In the genomic region with DNA sequence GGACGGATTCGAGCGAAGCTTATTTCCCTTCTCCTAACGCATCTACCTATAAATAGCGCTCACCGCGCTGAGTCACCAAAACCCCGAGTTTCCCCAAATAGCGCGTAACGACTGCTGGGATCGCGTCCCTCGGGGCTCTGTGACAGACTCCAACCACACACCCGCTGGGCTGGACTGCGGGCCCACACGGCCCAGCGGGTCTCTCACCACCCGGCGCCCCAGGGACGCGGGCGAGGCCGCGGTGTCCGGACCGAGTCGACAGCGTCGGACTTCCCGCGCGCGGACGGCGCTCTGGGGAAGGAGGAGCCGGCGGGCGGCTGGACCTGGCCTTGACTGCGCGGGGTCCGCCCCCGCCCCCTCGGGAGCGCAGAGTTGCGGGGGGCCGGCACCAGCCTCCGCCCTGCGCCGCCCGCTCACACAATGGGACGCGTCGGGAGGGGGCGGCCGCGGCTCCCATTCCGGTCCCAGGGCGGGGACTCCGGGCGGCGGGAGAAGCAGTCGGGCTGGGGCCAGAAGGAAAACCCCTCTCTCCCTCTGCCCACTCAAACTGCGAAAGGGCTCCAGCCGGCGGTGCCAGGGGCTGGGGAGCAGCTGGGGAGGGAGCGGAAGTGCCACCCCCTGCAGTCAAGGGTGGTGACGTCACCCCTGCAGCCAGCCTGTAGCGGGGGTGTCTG, we compare ENCODE assay signal across 1 cellular context.
A peak's percentile ranks its signal among the peaks of the same experiment; 100 is the strongest.
TF ChIP-seq lines count a peak whose summit lies in the region.

No MANE protein-coding gene starts in this region.

TF ChIP-seq in GM12878, 131 proteins besides CTCF, POLR2A, EP300 and RAD21 (continued from another document and continues in another):
- TF ChIP-seq, protein P1, sequence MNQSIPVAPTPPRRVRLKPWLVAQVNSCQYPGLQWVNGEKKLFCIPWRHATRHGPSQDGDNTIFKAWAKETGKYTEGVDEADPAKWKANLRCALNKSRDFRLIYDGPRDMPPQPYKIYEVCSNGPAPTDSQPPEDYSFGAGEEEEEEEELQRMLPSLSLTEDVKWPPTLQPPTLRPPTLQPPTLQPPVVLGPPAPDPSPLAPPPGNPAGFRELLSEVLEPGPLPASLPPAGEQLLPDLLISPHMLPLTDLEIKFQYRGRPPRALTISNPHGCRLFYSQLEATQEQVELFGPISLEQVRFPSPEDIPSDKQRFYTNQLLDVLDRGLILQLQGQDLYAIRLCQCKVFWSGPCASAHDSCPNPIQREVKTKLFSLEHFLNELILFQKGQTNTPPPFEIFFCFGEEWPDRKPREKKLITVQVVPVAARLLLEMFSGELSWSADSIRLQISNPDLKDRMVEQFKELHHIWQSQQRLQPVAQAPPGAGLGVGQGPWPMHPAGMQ (IDR thresholded peaks at IDR 0.05; ENCODE audit: borderline replicate concordance), result no peak
- TF ChIP-seq BRCA1 (IDR thresholded peaks at IDR 0.05; ENCODE audit: low read depth, low read length) (no peak), ZNF622 (IDR thresholded peaks at IDR 0.05) (no peak), CEBPB (IDR thresholded peaks at IDR 0.05; ENCODE audit: borderline replicate concordance in 1 of 2, low read depth in 2 of 2, low read length in 2 of 2) (no peak), RBBP5 (conservative IDR thresholded peaks at IDR 0.05) (no peak), YBX1 (IDR thresholded peaks at IDR 0.05) (no peak), TCF3 (IDR thresholded peaks at IDR 0.05; ENCODE audit: borderline replicate concordance, insufficient read depth, low read depth, low read length) (peak; percentile 59; the same call in 1 of the 2 replicates), KAT2A (conservative IDR thresholded peaks at IDR 0.05; ENCODE audit: control insufficient read depth, low read depth, low read length) (no peak), ZNF24 (IDR thresholded peaks at IDR 0.05) (no peak), POU2F2 (IDR thresholded peaks at IDR 0.05; ENCODE audit: borderline replicate concordance, low read depth, low read length) (no peak), ZNF217 (IDR thresholded peaks at IDR 0.05) (peak; percentile 39; the same call in 1 of the 2 replicates), NR2C1 (IDR thresholded peaks at IDR 0.05) (no peak), POLR2AphosphoS5 (IDR thresholded peaks at IDR 0.05; ENCODE audit: low read length) (no peak; the same call in 1 of the 2 replicates), RUNX3 (IDR thresholded peaks at IDR 0.05; ENCODE audit: low read length) (peak; percentile 71), FOXM1 (IDR thresholded peaks at IDR 0.05; ENCODE audit: low read depth, low read length) (no peak), NR2C2 (IDR thresholded peaks at IDR 0.05; ENCODE audit: borderline replicate concordance, control insufficient read depth, insufficient read length, low read depth) (no peak), SMC3 (IDR thresholded peaks at IDR 0.05; ENCODE audit: borderline replicate concordance, low read length) (no peak), NFIC (IDR thresholded peaks at IDR 0.05; ENCODE audit: low read depth, low read length) (no peak), WRNIP1 (IDR thresholded peaks at IDR 0.05; ENCODE audit: borderline replicate concordance, low read depth, low read length) (no peak), NFYA (IDR thresholded peaks at IDR 0.05; ENCODE audit: borderline replicate concordance, low read depth, low read length) (no peak), CREB1 (IDR thresholded peaks at IDR 0.05; ENCODE audit: low read depth) (peak; percentile 82; the same call in 1 of the 2 replicates), HDAC6 (IDR thresholded peaks at IDR 0.05; ENCODE audit: unreplicated experiment) (no peak), MXI1 (IDR thresholded peaks at IDR 0.05; ENCODE audit: low read depth, low read length) (no peak), SRF (IDR thresholded peaks at IDR 0.05; ENCODE audit: low read depth in 2 of 2, low read length in 2 of 2) (no peak), TARDBP (IDR thresholded peaks at IDR 0.05; ENCODE audit: borderline replicate concordance) (no peak), BCL11A (IDR thresholded peaks at IDR 0.05; ENCODE audit: low read depth, low read length) (no peak), PML (IDR thresholded peaks at IDR 0.05; ENCODE audit: low read length) (no peak)
- TF ChIP-seq, protein P2, sequence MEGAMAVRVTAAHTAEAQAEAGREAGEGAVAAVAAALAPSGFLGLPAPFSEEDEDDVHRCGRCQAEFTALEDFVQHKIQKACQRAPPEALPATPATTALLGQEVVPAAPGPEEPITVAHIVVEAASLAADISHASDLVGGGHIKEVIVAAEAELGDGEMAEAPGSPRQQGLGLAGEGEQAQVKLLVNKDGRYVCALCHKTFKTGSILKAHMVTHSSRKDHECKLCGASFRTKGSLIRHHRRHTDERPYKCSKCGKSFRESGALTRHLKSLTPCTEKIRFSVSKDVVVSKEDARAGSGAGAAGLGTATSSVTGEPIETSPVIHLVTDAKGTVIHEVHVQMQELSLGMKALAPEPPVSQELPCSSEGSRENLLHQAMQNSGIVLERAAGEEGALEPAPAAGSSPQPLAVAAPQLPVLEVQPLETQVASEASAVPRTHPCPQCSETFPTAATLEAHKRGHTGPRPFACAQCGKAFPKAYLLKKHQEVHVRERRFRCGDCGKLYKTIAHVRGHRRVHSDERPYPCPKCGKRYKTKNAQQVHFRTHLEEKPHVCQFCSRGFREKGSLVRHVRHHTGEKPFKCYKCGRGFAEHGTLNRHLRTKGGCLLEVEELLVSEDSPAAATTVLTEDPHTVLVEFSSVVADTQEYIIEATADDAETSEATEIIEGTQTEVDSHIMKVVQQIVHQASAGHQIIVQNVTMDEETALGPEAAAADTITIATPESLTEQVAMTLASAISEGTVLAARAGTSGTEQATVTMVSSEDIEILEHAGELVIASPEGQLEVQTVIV (IDR thresholded peaks at IDR 0.05; ENCODE audit: borderline replicate concordance, partially characterized antibody), result no peak
- TF ChIP-seq, protein P3, sequence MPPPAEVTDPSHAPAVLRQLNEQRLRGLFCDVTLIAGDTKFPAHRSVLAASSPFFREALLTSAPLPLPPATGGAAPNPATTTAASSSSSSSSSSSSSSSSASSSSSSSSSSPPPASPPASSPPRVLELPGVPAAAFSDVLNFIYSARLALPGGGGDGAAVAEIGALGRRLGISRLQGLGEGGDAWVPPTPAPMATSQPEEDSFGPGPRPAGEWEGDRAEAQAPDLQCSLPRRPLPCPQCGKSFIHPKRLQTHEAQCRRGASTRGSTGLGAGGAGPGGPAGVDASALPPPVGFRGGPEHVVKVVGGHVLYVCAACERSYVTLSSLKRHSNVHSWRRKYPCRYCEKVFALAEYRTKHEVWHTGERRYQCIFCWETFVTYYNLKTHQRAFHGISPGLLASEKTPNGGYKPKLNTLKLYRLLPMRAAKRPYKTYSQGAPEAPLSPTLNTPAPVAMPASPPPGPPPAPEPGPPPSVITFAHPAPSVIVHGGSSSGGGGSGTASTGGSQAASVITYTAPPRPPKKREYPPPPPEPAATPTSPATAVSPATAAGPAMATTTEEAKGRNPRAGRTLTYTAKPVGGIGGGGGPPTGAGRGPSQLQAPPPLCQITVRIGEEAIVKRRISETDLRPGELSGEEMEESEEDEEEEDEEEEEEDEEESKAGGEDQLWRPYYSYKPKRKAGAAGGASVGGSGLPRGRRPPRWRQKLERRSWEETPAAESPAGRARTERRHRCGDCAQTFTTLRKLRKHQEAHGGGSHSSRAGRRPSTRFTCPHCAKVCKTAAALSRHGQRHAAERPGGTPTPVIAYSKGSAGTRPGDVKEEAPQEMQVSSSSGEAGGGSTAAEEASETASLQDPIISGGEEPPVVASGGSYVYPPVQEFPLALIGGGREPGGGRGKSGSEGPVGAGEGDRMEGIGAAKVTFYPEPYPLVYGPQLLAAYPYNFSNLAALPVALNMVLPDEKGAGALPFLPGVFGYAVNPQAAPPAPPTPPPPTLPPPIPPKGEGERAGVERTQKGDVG (CRISPR knock-in tag; IDR thresholded peaks at IDR 0.05), result no peak
- TF ChIP-seq, protein P4, sequence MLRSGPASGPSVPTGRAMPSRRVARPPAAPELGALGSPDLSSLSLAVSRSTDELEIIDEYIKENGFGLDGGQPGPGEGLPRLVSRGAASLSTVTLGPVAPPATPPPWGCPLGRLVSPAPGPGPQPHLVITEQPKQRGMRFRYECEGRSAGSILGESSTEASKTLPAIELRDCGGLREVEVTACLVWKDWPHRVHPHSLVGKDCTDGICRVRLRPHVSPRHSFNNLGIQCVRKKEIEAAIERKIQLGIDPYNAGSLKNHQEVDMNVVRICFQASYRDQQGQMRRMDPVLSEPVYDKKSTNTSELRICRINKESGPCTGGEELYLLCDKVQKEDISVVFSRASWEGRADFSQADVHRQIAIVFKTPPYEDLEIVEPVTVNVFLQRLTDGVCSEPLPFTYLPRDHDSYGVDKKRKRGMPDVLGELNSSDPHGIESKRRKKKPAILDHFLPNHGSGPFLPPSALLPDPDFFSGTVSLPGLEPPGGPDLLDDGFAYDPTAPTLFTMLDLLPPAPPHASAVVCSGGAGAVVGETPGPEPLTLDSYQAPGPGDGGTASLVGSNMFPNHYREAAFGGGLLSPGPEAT (IDR thresholded peaks at IDR 0.05; ENCODE audit: low read depth), result no peak
- TF ChIP-seq, protein P5, sequence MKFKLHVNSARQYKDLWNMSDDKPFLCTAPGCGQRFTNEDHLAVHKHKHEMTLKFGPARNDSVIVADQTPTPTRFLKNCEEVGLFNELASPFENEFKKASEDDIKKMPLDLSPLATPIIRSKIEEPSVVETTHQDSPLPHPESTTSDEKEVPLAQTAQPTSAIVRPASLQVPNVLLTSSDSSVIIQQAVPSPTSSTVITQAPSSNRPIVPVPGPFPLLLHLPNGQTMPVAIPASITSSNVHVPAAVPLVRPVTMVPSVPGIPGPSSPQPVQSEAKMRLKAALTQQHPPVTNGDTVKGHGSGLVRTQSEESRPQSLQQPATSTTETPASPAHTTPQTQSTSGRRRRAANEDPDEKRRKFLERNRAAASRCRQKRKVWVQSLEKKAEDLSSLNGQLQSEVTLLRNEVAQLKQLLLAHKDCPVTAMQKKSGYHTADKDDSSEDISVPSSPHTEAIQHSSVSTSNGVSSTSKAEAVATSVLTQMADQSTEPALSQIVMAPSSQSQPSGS (IDR thresholded peaks at IDR 0.05; ENCODE audit: low read length), result peak; percentile 22
- TF ChIP-seq, protein P6, sequence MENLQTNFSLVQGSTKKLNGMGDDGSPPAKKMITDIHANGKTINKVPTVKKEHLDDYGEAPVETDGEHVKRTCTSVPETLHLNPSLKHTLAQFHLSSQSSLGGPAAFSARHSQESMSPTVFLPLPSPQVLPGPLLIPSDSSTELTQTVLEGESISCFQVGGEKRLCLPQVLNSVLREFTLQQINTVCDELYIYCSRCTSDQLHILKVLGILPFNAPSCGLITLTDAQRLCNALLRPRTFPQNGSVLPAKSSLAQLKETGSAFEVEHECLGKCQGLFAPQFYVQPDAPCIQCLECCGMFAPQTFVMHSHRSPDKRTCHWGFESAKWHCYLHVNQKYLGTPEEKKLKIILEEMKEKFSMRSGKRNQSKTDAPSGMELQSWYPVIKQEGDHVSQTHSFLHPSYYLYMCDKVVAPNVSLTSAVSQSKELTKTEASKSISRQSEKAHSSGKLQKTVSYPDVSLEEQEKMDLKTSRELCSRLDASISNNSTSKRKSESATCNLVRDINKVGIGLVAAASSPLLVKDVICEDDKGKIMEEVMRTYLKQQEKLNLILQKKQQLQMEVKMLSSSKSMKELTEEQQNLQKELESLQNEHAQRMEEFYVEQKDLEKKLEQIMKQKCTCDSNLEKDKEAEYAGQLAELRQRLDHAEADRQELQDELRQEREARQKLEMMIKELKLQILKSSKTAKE (IDR thresholded peaks at IDR 0.05; ENCODE audit: low read depth, poor library complexity, severe bottlenecking), result no peak
- TF ChIP-seq, protein P7, sequence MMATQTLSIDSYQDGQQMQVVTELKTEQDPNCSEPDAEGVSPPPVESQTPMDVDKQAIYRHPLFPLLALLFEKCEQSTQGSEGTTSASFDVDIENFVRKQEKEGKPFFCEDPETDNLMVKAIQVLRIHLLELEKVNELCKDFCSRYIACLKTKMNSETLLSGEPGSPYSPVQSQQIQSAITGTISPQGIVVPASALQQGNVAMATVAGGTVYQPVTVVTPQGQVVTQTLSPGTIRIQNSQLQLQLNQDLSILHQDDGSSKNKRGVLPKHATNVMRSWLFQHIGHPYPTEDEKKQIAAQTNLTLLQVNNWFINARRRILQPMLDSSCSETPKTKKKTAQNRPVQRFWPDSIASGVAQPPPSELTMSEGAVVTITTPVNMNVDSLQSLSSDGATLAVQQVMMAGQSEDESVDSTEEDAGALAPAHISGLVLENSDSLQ (IDR thresholded peaks at IDR 0.05), result no peak
- TF ChIP-seq, protein P8, sequence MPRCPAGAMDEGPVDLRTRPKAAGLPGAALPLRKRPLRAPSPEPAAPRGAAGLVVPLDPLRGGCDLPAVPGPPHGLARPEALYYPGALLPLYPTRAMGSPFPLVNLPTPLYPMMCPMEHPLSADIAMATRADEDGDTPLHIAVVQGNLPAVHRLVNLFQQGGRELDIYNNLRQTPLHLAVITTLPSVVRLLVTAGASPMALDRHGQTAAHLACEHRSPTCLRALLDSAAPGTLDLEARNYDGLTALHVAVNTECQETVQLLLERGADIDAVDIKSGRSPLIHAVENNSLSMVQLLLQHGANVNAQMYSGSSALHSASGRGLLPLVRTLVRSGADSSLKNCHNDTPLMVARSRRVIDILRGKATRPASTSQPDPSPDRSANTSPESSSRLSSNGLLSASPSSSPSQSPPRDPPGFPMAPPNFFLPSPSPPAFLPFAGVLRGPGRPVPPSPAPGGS (IDR thresholded peaks at IDR 0.05; ENCODE audit: borderline replicate concordance, insufficient read depth, low read depth, low read length, poor library complexity, severe bottlenecking), result no peak
- TF ChIP-seq, protein P9, sequence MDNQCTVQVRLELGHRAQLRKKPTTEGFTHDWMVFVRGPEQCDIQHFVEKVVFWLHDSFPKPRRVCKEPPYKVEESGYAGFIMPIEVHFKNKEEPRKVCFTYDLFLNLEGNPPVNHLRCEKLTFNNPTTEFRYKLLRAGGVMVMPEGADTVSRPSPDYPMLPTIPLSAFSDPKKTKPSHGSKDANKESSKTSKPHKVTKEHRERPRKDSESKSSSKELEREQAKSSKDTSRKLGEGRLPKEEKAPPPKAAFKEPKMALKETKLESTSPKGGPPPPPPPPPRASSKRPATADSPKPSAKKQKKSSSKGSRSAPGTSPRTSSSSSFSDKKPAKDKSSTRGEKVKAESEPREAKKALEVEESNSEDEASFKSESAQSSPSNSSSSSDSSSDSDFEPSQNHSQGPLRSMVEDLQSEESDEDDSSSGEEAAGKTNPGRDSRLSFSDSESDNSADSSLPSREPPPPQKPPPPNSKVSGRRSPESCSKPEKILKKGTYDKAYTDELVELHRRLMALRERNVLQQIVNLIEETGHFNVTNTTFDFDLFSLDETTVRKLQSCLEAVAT (IDR thresholded peaks at IDR 0.05), result no peak
